8 cellular contexts compared by ENCODE assay signal in the genomic region with DNA sequence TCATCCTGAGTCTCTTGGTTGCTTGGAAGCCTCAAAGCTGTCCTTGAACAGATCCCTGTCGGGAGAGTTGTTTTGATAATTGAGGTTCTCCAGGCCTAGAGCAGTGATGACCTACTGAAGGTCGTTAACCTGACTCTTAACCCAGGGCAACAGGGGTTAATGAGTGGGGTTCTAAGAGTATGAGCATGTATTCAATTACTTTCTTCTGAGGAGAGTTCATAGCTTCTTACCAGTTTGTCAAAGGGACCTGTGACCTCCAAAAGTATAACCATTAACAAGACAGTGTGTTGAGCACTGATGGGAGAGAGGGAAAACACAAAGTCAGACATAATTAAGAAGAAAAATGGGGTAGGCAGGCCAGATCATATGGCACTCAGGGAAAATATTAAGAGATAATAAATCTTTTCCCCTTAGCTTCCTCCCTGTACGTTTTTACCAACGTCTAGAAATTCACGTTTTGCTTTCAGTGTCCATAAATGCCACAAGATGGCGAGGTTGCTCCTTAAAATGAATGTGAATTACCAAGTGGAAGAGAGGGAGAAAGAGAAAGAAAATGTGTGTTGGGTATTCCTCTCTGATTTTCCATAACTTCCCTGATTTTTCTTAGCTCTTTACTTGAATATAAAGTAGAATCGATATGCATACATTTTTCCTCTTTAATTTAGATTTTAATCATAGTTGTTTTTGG.
DNase-seq lines count a peak whose midpoint lies in the region; ATAC-seq and TF ChIP-seq lines count a peak whose summit lies in the region.

No MANE protein-coding gene starts in this region.

- H3K4me2 ChIP-seq in PC-3 (ENCODE audit: low read length) (no peak overlapping the region), neural progenitor cell (no peak overlapping the region)

- H3K4me3 Mint-ChIP-seq in endodermal cell (no peak overlapping the region), neural progenitor cell (no peak overlapping the region)

- H3K9me3 Mint-ChIP-seq in endodermal cell (no peaks in the 10 kb centered on the region), neural progenitor cell (no peaks in the 10 kb centered on the region)

- H3K4me3 ChIP-seq in heart left ventricle = no peak overlapping the region
- H3K4me3 ChIP-seq in PC-3 (ENCODE audit: low read length) = no peak overlapping the region
- no peak overlapping the region for H3K4me3 ChIP-seq in endodermal cell (ENCODE audit: low read length)
- H3K4me3 ChIP-seq in neural progenitor cell = no peak overlapping the region

- peaks cover 0 to 4% (median 0%) of the 10 kb centered on the region in 12 donors for H3K4me1 ChIP-seq in heart left ventricle
- no peaks in the 10 kb centered on the region for H3K4me1 ChIP-seq in PC-3 (ENCODE audit: insufficient read depth, low read length)
- H3K4me1 ChIP-seq in endodermal cell (ENCODE audit: control insufficient read depth, insufficient read depth, low read length) = no peaks in the 10 kb centered on the region
- H3K4me1 ChIP-seq in neural progenitor cell = no peaks in the 10 kb centered on the region

- H3K79me2 ChIP-seq in PC-3 (ENCODE audit: low read length) = no peaks in the 10 kb centered on the region
- H3K79me2 ChIP-seq in neural progenitor cell (ENCODE audit: low read depth) = no peaks in the 10 kb centered on the region

- H3F3A ChIP-seq in PC-3 (ENCODE audit: low read length, unreplicated experiment) (no peaks in the 10 kb centered on the region), neural progenitor cell (ENCODE audit: low read depth) (no peaks in the 10 kb centered on the region)

- H3K27ac Mint-ChIP-seq in endodermal cell (no peak overlapping the region), neural progenitor cell (no peak overlapping the region)

- no peaks in the 10 kb centered on the region for H3K9me2 ChIP-seq in PC-3 (replicated peaks; ENCODE audit: low read length)

- no peak for TF ChIP-seq POLR2A in heart left ventricle (IDR thresholded peaks at IDR 0.05)

- H3K4me1 Mint-ChIP-seq in endodermal cell (peaks cover 10% of the 10 kb centered on the region), neural progenitor cell (no peaks in the 10 kb centered on the region)

- DNase-seq in heart left ventricle (no peak), Right ventricle myocardium superior (no peak), PC-3 (peak; percentile 77), endodermal cell (no peak), neural progenitor cell (ENCODE audit: low spot score) (peak; percentile 56)
- DNase-seq in stimulated activated CD4-positive, alpha-beta T cell treated with anti-CD3 and anti-CD28 coated beads, Interleukin-4, amount 100 ng/mL, for 4 hours = no peak

- intact Hi-C loops in heart left ventricle (cut with DNase I) (loop anchor here in 5 of 10 donors (5.0 to 10.0 kb wide), 4 partner anchors 372 to 1502 kb away; partner anchors contain the start of gene INHBA (in 2 of the 5)), Right ventricle myocardium superior (cut with DNase I) (no loop called here), PC-3 (cut with micrococcal nuclease) (loop anchor here (1.0 to 10.0 kb wide), 7 partner anchors 75 to 1710 kb away; partner anchors contain the start of gene INHBA)

- no TSS peak for BruUV-seq in PC-3 (replicated peaks; lab: Mats Ljungman, UMichigan)

- ATAC-seq in heart left ventricle (no peak), Right ventricle myocardium superior (ENCODE audit: poor library complexity) (no peak), HG03439 (IDR thresholded peaks at IDR 0.05; ENCODE audit: unreplicated experiment) (peak; percentile 68), PC-3 (peak; percentile 84), GM18498 (IDR thresholded peaks at IDR 0.05; ENCODE audit: unreplicated experiment) (no peak)

- H3K9me3 ChIP-seq in heart left ventricle (no peaks in the 10 kb centered on the region), PC-3 (ENCODE audit: low read length) (no peaks in the 10 kb centered on the region), endodermal cell (ENCODE audit: control insufficient read depth, low read length) (no peaks in the 10 kb centered on the region), neural progenitor cell (ENCODE audit: low read depth) (no peaks in the 10 kb centered on the region)

- POLR2A ChIA-PET in PC-3 (lab: Charles Lee; ENCODE audit: unreplicated experiment) = no interaction called here

- 21 to 25% (median 21%) methylated on average over 7 of the region's 7 CpGs for WGBS in heart left ventricle, 4 donors
- 44 to 87% methylated on average over 2 to 6 of the region's 7 CpGs for WGBS in endodermal cell (ENCODE audit: insufficient coverage in 1 of 2, insufficient read length in 1 of 2), 2 experiments

- peak; percentile 8 to 65 (median 46) for TF ChIP-seq CTCF in heart left ventricle (IDR thresholded peaks at IDR 0.05)
- TF ChIP-seq CTCF in PC-3 (conservative IDR thresholded peaks at IDR 0.05; ENCODE audit: low read depth, low read length) = peak; percentile 73
- peak; percentile 71 for TF ChIP-seq CTCF in endodermal cell (conservative IDR thresholded peaks at IDR 0.05)
- peak; percentile 67 for TF ChIP-seq CTCF in neural progenitor cell (IDR thresholded peaks at IDR 0.05)

- CTCF ChIA-PET in PC-3 (lab: Charles Lee) = interaction anchor here (0.6 to 1.2 kb wide), 6 partner anchors 78 to 1500 kb away, joined by 3 to 9 read pairs (median 4); no protein-coding TSS in a partner anchor

- no peaks in the 10 kb centered on the region for H4K20me1 ChIP-seq in PC-3 (ENCODE audit: low read length)
- no peaks in the 10 kb centered on the region for H4K20me1 ChIP-seq in neural progenitor cell (ENCODE audit: low read depth)

- H3K36me3 ChIP-seq in heart left ventricle (no peaks in the 10 kb centered on the region), PC-3 (ENCODE audit: low read depth, low read length) (no peaks in the 10 kb centered on the region), endodermal cell (ENCODE audit: control insufficient read depth, insufficient read depth, low read length) (no peaks in the 10 kb centered on the region), neural progenitor cell (no peaks in the 10 kb centered on the region)

- H3K9ac ChIP-seq in PC-3 (ENCODE audit: low read length) = no peak overlapping the region
- H3K9ac ChIP-seq in endodermal cell (ENCODE audit: extremely low read depth, low read length, poor library complexity, severe bottlenecking) = no peak overlapping the region
- no peak overlapping the region for H3K9ac ChIP-seq in neural progenitor cell

- H3K27me3 Mint-ChIP-seq in endodermal cell (ENCODE audit: insufficient read depth) (no peaks in the 10 kb centered on the region), neural progenitor cell (ENCODE audit: insufficient read depth, low read depth) (peaks cover 2% of the 10 kb centered on the region)

- no peak overlapping the region for H3K27ac ChIP-seq in heart left ventricle
- H3K27ac ChIP-seq in PC-3 (ENCODE audit: low read length) = no peak overlapping the region
- H3K27ac ChIP-seq in endodermal cell (ENCODE audit: low read depth, low read length) = no peak overlapping the region
- H3K27ac ChIP-seq in neural progenitor cell = no peak overlapping the region

- H2AFZ ChIP-seq in PC-3 (ENCODE audit: low read length) (peak overlapping the region; percentile 79; the same call in 1 of the 2 replicates), neural progenitor cell (replicated peaks) (no peak overlapping the region)

- H3K36me3 Mint-ChIP-seq in endodermal cell (ENCODE audit: low read depth) = no peaks in the 10 kb centered on the region
- H3K36me3 Mint-ChIP-seq in neural progenitor cell = no peaks in the 10 kb centered on the region

- no peaks in the 10 kb centered on the region for H3K27me3 ChIP-seq in heart left ventricle
- H3K27me3 ChIP-seq in PC-3 (ENCODE audit: low read length) = no peaks in the 10 kb centered on the region
- no peaks in the 10 kb centered on the region for H3K27me3 ChIP-seq in endodermal cell (ENCODE audit: control insufficient read depth, insufficient read depth, low read length, poor library complexity, severe bottlenecking)
- no peaks in the 10 kb centered on the region for H3K27me3 ChIP-seq in neural progenitor cell

Comparison
In these comparisons a context has a peak if more than half of its experiments do, and no peak if none do; other contexts are left out.
1. ATAC-seq: peak in HG03439 (single experiment) and PC-3 (single experiment); none in heart left ventricle (0 of 4), Right ventricle myocardium superior (single experiment) and GM18498 (single experiment).
2. DNase-seq: peak in PC-3 (single experiment) and neural progenitor cell (single experiment); none in heart left ventricle (0 of 5), Right ventricle myocardium superior (single experiment), endodermal cell (single experiment) and stimulated activated CD4-positive, alpha-beta T cell treated with anti-CD3 and anti-CD28 coated beads, Interleukin-4, amount 100 ng/mL, for 4 hours (0 of 2).
3. Peak in every context shown above with its lines, with median percentiles within 50 percentile points of each other: CTCF ChIP-seq.